In genomic region chr1:161749509-161750407, GRCh38 we compare ENCODE assay signal across 1 cellular context.
TF ChIP-seq lines count a peak whose summit lies in the region.

Gene DUSP12, plus strand, starts transcription at chr1:161749786. Its CDS starts 16 bp downstream, at chr1:161749802.

TF ChIP-seq in K562, 482 proteins besides CTCF, POLR2A, EP300 and RAD21 (continued from another document and continues in another):
- TF ChIP-seq MAX (CRISPR knock-in tag; IDR thresholded peaks at IDR 0.05) (peak; percentile 85), CREM (IDR thresholded peaks at IDR 0.05; ENCODE audit: low read depth) (peak; percentile 75), THRAP3 (IDR thresholded peaks at IDR 0.05; ENCODE audit: borderline replicate concordance) (no peak), MECOM (CRISPR knock-in tag; IDR thresholded peaks at IDR 0.05) (no peak), PREB (CRISPR knock-in tag; IDR thresholded peaks at IDR 0.05) (no peak), GTF3C2 (IDR thresholded peaks at IDR 0.05; ENCODE audit: borderline replicate concordance, extremely low read depth, insufficient read length) (no peak), ZSCAN32 (CRISPR knock-in tag; IDR thresholded peaks at IDR 0.05) (no peak), ZC3H4 (CRISPR knock-in tag; IDR thresholded peaks at IDR 0.05; ENCODE audit: borderline replicate concordance) (no peak), MTA2 (IDR thresholded peaks at IDR 0.05; ENCODE audit: low read depth) (no peak), HINFP (tag; conservative IDR thresholded peaks at IDR 0.05; ENCODE audit: low read depth) (no peak), ATF4 (CRISPR knock-in tag; IDR thresholded peaks at IDR 0.05) (no peak), FOXM1 (IDR thresholded peaks at IDR 0.05; ENCODE audit: low read depth) (no peak), FOXM1 (CRISPR knock-in tag; IDR thresholded peaks at IDR 0.05; ENCODE audit: low read depth) (peak; percentile 78; the same call in 1 of the 2 replicates), PRMT5 (CRISPR knock-in tag; IDR thresholded peaks at IDR 0.05) (no peak), RBM15 (IDR thresholded peaks at IDR 0.05; ENCODE audit: insufficient read depth, low read length) (no peak), JUNB (CRISPR knock-in tag; conservative IDR thresholded peaks at IDR 0.05) (no peak), E4F1 (CRISPR knock-in tag; IDR thresholded peaks at IDR 0.05; ENCODE audit: borderline replicate concordance) (no peak), BACH1 (tag; IDR thresholded peaks at IDR 0.05) (no peak), ZNF592 (IDR thresholded peaks at IDR 0.05) (peak; percentile 57), E2F6 (IDR thresholded peaks at IDR 0.05; ENCODE audit: borderline replicate concordance in 1 of 2, extremely low read depth in 1 of 2, insufficient read depth in 1 of 2, insufficient read length in 1 of 2, low read depth in 1 of 2, low read length in 1 of 2, poor library complexity in 1 of 2, severe bottlenecking in 1 of 2) (peak; percentile 87 to 89), ZFP36 (IDR thresholded peaks at IDR 0.05; ENCODE audit: low read depth, low read length, partially characterized antibody) (no peak), THAP12 (CRISPR knock-in tag; IDR thresholded peaks at IDR 0.05) (peak; percentile 98), KLF10 (CRISPR knock-in tag; IDR thresholded peaks at IDR 0.05) (no peak), HOMEZ (CRISPR knock-in tag; IDR thresholded peaks at IDR 0.05) (no peak), ZNF589 (CRISPR knock-in tag; IDR thresholded peaks at IDR 0.05; ENCODE audit: low read depth) (peak; percentile 68; the same call in 1 of the 2 replicates), SIN3B (IDR thresholded peaks at IDR 0.05; ENCODE audit: low read depth) (peak; percentile 58; the same call in 1 of the 2 replicates), RERE (CRISPR knock-in tag; IDR thresholded peaks at IDR 0.05; ENCODE audit: borderline replicate concordance) (no peak), LEF1 (IDR thresholded peaks at IDR 0.05) (0 out of 2 replicates have a peak, but pooled peaks have one; percentile 12), MYC (IDR thresholded peaks at IDR 0.05; ENCODE audit: low read depth, low read length) (peak; percentile 94), MYC (CRISPR knock-in tag; IDR thresholded peaks at IDR 0.05; ENCODE audit: borderline replicate concordance, low read depth) (peak; percentile 89; the same call in 1 of the 2 replicates)
